15 cellular contexts compared by ENCODE assay signal in genomic region chr1:198604973-198605372, GRCh38.
"Had no signal": no experiment of that assay in that cellular context is flagged by ENCODE, and none has a peak within 500 bp of the region (broad histone marks: within the 10 kb centered on the region; RNA-seq: fewer than 3 reads in every experiment).

No MANE protein-coding gene starts in this region.

- H3K27me3 ChIP-seq: adrenal gland, esophagus squamous epithelium, tibial artery, uterus had no signal

- ATAC-seq: activated CD4-positive, alpha-beta T cell treated with anti-CD3 and anti-CD28 coated beads for 36 hours; activated CD8-positive, alpha-beta memory T cell treated with anti-CD3 and anti-CD28 coated beads, Interleukin-2, amount 10 ng/mL, durations not matched to agents 7 days and 5 days; stimulated activated naive B cell treated with anti-CD40 and anti-IgM and Interleukin-4, amounts not matched to agents 10 μg/mL and 1 μg/mL and 100 μg/mL, for 72 hours had no signal

- H3K36me3 ChIP-seq: adrenal gland, esophagus squamous epithelium, left ventricle myocardium inferior, tibial artery, uterus, WERI-Rb-1 had no signal

- H3K9me3 ChIP-seq: adrenal gland, esophagus squamous epithelium, left ventricle myocardium inferior, tibial artery, uterus had no signal

- DNase-seq: activated CD4-positive, alpha-beta memory T cell treated with anti-CD3 and anti-CD28 coated beads for 36 hours; activated CD8-positive, alpha-beta memory T cell treated with anti-CD3 and anti-CD28 coated beads, Interleukin-2, amount 10 ng/mL, durations not matched to agents 7 days and 5 days; activated T-cell treated with anti-CD3 and anti-CD28 coated beads, Interleukin-2, amount 50 U/mL, for 1 hour; adrenal gland; esophagus squamous epithelium; hypothalamus; left ventricle myocardium inferior; naive B cell; stimulated activated CD4-positive, alpha-beta T cell treated with anti-CD3 and anti-CD28 coated beads, Interleukin-2, amount 100 ng/mL, for 48 hours; stimulated activated naive B cell treated with anti-CD40 and anti-IgM and Interleukin-4, amounts not matched to agents 10 μg/mL and 1 μg/mL and 100 μg/mL, for 72 hours; tibial artery; uterus; WERI-Rb-1 had no signal

- H3K27ac Mint-ChIP-seq: activated CD4-positive, alpha-beta memory T cell treated with anti-CD3 and anti-CD28 coated beads for 36 hours; activated CD4-positive, alpha-beta T cell treated with anti-CD3 and anti-CD28 coated beads for 36 hours; activated CD8-positive, alpha-beta memory T cell treated with anti-CD3 and anti-CD28 coated beads, Interleukin-2, amount 10 ng/mL, durations not matched to agents 7 days and 5 days; stimulated activated naive B cell treated with anti-CD40 and anti-IgM and Interleukin-4, amounts not matched to agents 10 μg/mL and 1 μg/mL and 100 μg/mL, for 72 hours had no signal

- H3K4me1 ChIP-seq: adrenal gland, esophagus squamous epithelium, left ventricle myocardium inferior, tibial artery, uterus had no signal

- H3K4me3 ChIP-seq: adrenal gland, esophagus squamous epithelium, left ventricle myocardium inferior, tibial artery, uterus had no signal

- H3K27ac ChIP-seq: adrenal gland, esophagus squamous epithelium, left ventricle myocardium inferior, tibial artery, uterus, WERI-Rb-1 had no signal

- H3K4me3 Mint-ChIP-seq: activated CD4-positive, alpha-beta memory T cell treated with anti-CD3 and anti-CD28 coated beads for 36 hours; activated CD4-positive, alpha-beta T cell treated with anti-CD3 and anti-CD28 coated beads for 36 hours; activated CD8-positive, alpha-beta memory T cell treated with anti-CD3 and anti-CD28 coated beads, Interleukin-2, amount 10 ng/mL, durations not matched to agents 7 days and 5 days; activated naive CD4-positive, alpha-beta T cell treated with anti-CD3 and anti-CD28 coated beads, Interleukin-2, amount 50 U/mL, for 24 hours; stimulated activated naive B cell treated with anti-CD40 and anti-IgM and Interleukin-4, amounts not matched to agents 10 μg/mL and 1 μg/mL and 100 μg/mL, for 72 hours had no signal

- H3K27me3 Mint-ChIP-seq: activated CD4-positive, alpha-beta memory T cell treated with anti-CD3 and anti-CD28 coated beads for 36 hours; activated CD4-positive, alpha-beta T cell treated with anti-CD3 and anti-CD28 coated beads for 36 hours; activated CD8-positive, alpha-beta memory T cell treated with anti-CD3 and anti-CD28 coated beads, Interleukin-2, amount 10 ng/mL, durations not matched to agents 7 days and 5 days; activated naive CD4-positive, alpha-beta T cell treated with anti-CD3 and anti-CD28 coated beads, Interleukin-2, amount 50 U/mL, for 24 hours; naive B cell; stimulated activated naive B cell treated with anti-CD40 and anti-IgM and Interleukin-4, amounts not matched to agents 10 μg/mL and 1 μg/mL and 100 μg/mL, for 72 hours had no signal
